8 cellular contexts compared by ENCODE assay signal in genomic region chr11:46889689-46890475, GRCh38. TPM values are rescaled to one million over a fixed set of nuclear protein-coding genes. Genes with fewer than 3 reads are reported as not detected.
DNase-seq lines count a peak whose midpoint lies in the region; ATAC-seq, FAIRE-seq and TF ChIP-seq lines count a peak whose summit lies in the region.

No MANE protein-coding gene starts in this region.

- no peaks in the 10 kb centered on the region for H3K9me3 ChIP-seq in CD4-positive, alpha-beta memory T cell (ENCODE audit: control insufficient read depth in 1 of 2, low read length in 2 of 2)
- H3K9me3 ChIP-seq in H9 (ENCODE audit: control insufficient read depth, low read depth, low read length) (no peaks in the 10 kb centered on the region), breast epithelium (no peaks in the 10 kb centered on the region), kidney (ENCODE audit: control insufficient read depth in 1 of 2, low read length in 2 of 2) (no peaks in the 10 kb centered on the region)

- no peak overlapping the region for H4K8ac ChIP-seq in H9 (replicated peaks; ENCODE audit: insufficient read length, low read depth, low read length)

- no peak overlapping the region for H2BK15ac ChIP-seq in H9 (ENCODE audit: low read depth, low read length)

- no peak overlapping the region for H3T11ph ChIP-seq in H9 (ENCODE audit: low read length)

- no peaks in the 10 kb centered on the region for H3K23me2 ChIP-seq in H9 (ENCODE audit: insufficient read length, low read depth, low read length, poor library complexity, severe bottlenecking)

- no peak overlapping the region for H2BK20ac ChIP-seq in H9 (ENCODE audit: low read depth, low read length, poor library complexity, severe bottlenecking)

- no peak overlapping the region for H2AK5ac ChIP-seq in H9 (ENCODE audit: insufficient read length, low read length)

- ATAC-seq in HG03469 (IDR thresholded peaks at IDR 0.05; ENCODE audit: unreplicated experiment): no peak

- peaks cover 3% of the 10 kb centered on the region for H4K20me1 ChIP-seq in H9 (ENCODE audit: control insufficient read depth, insufficient read depth, insufficient read length)

- TF ChIP-seq POLR2A in breast epithelium (IDR thresholded peaks at IDR 0.05): no peak

- H3K9ac ChIP-seq in H9 (ENCODE audit: extremely low read depth, insufficient read length, low read length) (no peak overlapping the region), kidney (ENCODE audit: low read length in 2 of 2) (no peak overlapping the region)

- H3K23ac ChIP-seq in H9 (ENCODE audit: insufficient read length, low read depth, low read length): no peak overlapping the region

- H3K4me2 ChIP-seq in H9 (ENCODE audit: insufficient read depth, insufficient read length, low read length): no peak overlapping the region

- no peak overlapping the region for H4K5ac ChIP-seq in H9 (ENCODE audit: insufficient read length, low read depth, low read length)

- intact Hi-C loops in CD4-positive, alpha-beta memory T cell (cut with micrococcal nuclease): loop anchor here (1.0 kb wide), 3 partner anchors 263 to 564 kb away; no protein-coding TSS in a partner anchor
- intact Hi-C loops in breast epithelium (cut with DNase I; ENCODE audit: low total_unique reads): loop anchor here (5.0 kb wide), 1 partner anchor 262 kb away; no protein-coding TSS in a partner anchor
- intact Hi-C loops in kidney (cut with DNase I): loop anchor here (5.0 kb wide), 1 partner anchor 267 kb away; no protein-coding TSS in a partner anchor

- H2BK120ac ChIP-seq in H9 (ENCODE audit: low read depth, low read length, poor library complexity, severe bottlenecking): no peak overlapping the region

- no peak overlapping the region for H3K4ac ChIP-seq in H9 (ENCODE audit: low read depth, low read length)

- peaks cover 3 to 7% of the 10 kb centered on the region in 2 donors for H3K27me3 Mint-ChIP-seq in CD4-positive, alpha-beta memory T cell
- H3K27me3 Mint-ChIP-seq in H9 (ENCODE audit: low read depth): no peaks in the 10 kb centered on the region

- H3K27me3 ChIP-seq in CD4-positive, alpha-beta memory T cell (ENCODE audit: insufficient read depth, low read length): no peaks in the 10 kb centered on the region
- H3K27me3 ChIP-seq in H9 (ENCODE audit: insufficient read depth, low read length) (no peaks in the 10 kb centered on the region), breast epithelium (no peaks in the 10 kb centered on the region)

- H3K4me1 ChIP-seq in CD4-positive, alpha-beta memory T cell (ENCODE audit: insufficient read depth, low read length): no peaks in the 10 kb centered on the region
- H3K4me1 ChIP-seq in H9 (ENCODE audit: insufficient read depth, low read length) (no peaks in the 10 kb centered on the region), breast epithelium (no peaks in the 10 kb centered on the region), kidney (ENCODE audit: control insufficient read depth in 1 of 2, insufficient read depth in 1 of 2, low read depth in 1 of 2, low read length in 2 of 2) (no peaks in the 10 kb centered on the region)

- DNase-seq in CD4-positive, alpha-beta memory T cell: peak; percentile 62 to 71 (median 70)
- DNase-seq in H9 (peak; percentile 72), NCI-H2171 (lab: John Stamatoyannopoulos, UW) (peak; percentile 47), breast epithelium (ENCODE audit: low spot score in 2 of 2) (peak; percentile 60 to 66), kidney (no peak)
- DNase-seq in stimulated activated CD4-positive, alpha-beta T cell treated with anti-CD3 and anti-CD28 coated beads, Interleukin-1b, Interleukin-23, amount 100 ng/mL, for 48 hours: peak; percentile 66

- H3K56ac ChIP-seq in H9 (ENCODE audit: insufficient read length, low read depth, low read length): no peak overlapping the region

- H2BK12ac ChIP-seq in H9 (ENCODE audit: insufficient read length, low read depth, low read length): no peak overlapping the region

- no peak overlapping the region for H2AFZ ChIP-seq in H9 (ENCODE audit: low read length)

- POLR2A ChIA-PET in CD4-positive, alpha-beta memory T cell (lab: Charles Lee; ENCODE audit: partially characterized antibody): no interaction called here

- CTCF ChIA-PET in CD4-positive, alpha-beta memory T cell (lab: Charles Lee; ENCODE audit: partially characterized antibody): interaction anchor here (0.8 to 3.9 kb wide), 6 partner anchors 10 to 961 kb away, joined by 3 to 44 read pairs (median 4); no protein-coding TSS in a partner anchor

- WGBS in H9 (ENCODE audit: extremely low coverage, insufficient read length, low lambda C conversion rate): no CpG with 5 or more reads among the region's 23 CpGs

- H3K14ac ChIP-seq in H9 (ENCODE audit: insufficient read depth, low read length): no peak overlapping the region

- H3K79me2 ChIP-seq in H9 (ENCODE audit: insufficient read depth, low read length): no peaks in the 10 kb centered on the region

- H3K4me1 Mint-ChIP-seq in CD4-positive, alpha-beta memory T cell: peaks cover 0 to 2% (median 0%) of the 10 kb centered on the region in 4 donors
- peaks cover 0 to 3% of the 10 kb centered on the region in 2 experiments; a peak in 1 of 4 replicates for H3K4me1 Mint-ChIP-seq in H9

- H3K36me3 Mint-ChIP-seq in CD4-positive, alpha-beta memory T cell: no peaks in the 10 kb centered on the region
- peaks cover 37 to 42% (median 41%) of the 10 kb centered on the region in 3 experiments for H3K36me3 Mint-ChIP-seq in H9 (ENCODE audit: insufficient read depth in 1 of 3, low read depth in 3 of 3)

- FAIRE-seq in kidney (lab: Jason Lieb, UNC): no peak

- no peak overlapping the region for H2BK5ac ChIP-seq in H9 (ENCODE audit: insufficient read length, low read length)

- peak overlapping the region in 1 of 7 donors; percentile 46 for H3K27ac Mint-ChIP-seq in CD4-positive, alpha-beta memory T cell
- H3K27ac Mint-ChIP-seq in H9: peak overlapping the region in 1 of 3 experiments; percentile 39; a peak in 1 of 7 replicates

- no peak overlapping the region for H3K4me3 ChIP-seq in CD4-positive, alpha-beta memory T cell (ENCODE audit: low read length in 2 of 2)
- no peak overlapping the region for H3K4me3 ChIP-seq in breast epithelium
- no peak overlapping the region for H3K4me3 ChIP-seq in kidney (ENCODE audit: low read length in 2 of 2)

- TF ChIP-seq CTCF in H9 (conservative IDR thresholded peaks at IDR 0.05) (peak; percentile 88), VCaP (conservative IDR thresholded peaks at IDR 0.05) (peak; percentile 92), breast epithelium (IDR thresholded peaks at IDR 0.05) (peak; percentile 92 to 95 (median 92)), kidney (IDR thresholded peaks at IDR 0.05; ENCODE audit: borderline replicate concordance, extremely low read depth, insufficient read depth) (peak; percentile 89)

- no peaks in the 10 kb centered on the region for H3K9me3 Mint-ChIP-seq in CD4-positive, alpha-beta memory T cell
- peaks cover 0 to 4% of the 10 kb centered on the region in 2 experiments; a peak in 1 of 5 replicates for H3K9me3 Mint-ChIP-seq in H9

- no peak overlapping the region for H3K4me3 Mint-ChIP-seq in CD4-positive, alpha-beta memory T cell
- H3K4me3 Mint-ChIP-seq in H9: no peak overlapping the region

- H4K91ac ChIP-seq in H9 (ENCODE audit: insufficient read length, low read depth, low read length): no peak overlapping the region

- H3K27ac ChIP-seq in CD4-positive, alpha-beta memory T cell (ENCODE audit: low read depth, low read length): no peak overlapping the region
- no peak overlapping the region for H3K27ac ChIP-seq in H9 (ENCODE audit: insufficient read length, low read depth, low read length)
- no peak overlapping the region for H3K27ac ChIP-seq in VCaP
- H3K27ac ChIP-seq in breast epithelium: no peak overlapping the region
- H3K27ac ChIP-seq in kidney (ENCODE audit: low read depth in 2 of 2, low read length in 2 of 2): no peak overlapping the region

- H3K36me3 ChIP-seq in CD4-positive, alpha-beta memory T cell (ENCODE audit: insufficient read depth, low read length): no peaks in the 10 kb centered on the region
- H3K36me3 ChIP-seq in breast epithelium: no peaks in the 10 kb centered on the region
- no peaks in the 10 kb centered on the region for H3K36me3 ChIP-seq in kidney (ENCODE audit: control insufficient read depth in 1 of 2, insufficient read depth in 2 of 2, low read length in 2 of 2)

- H3K18ac ChIP-seq in H9 (ENCODE audit: insufficient read length, low read depth, low read length): no peak overlapping the region

- no peaks in the 10 kb centered on the region for H3K79me1 ChIP-seq in H9 (ENCODE audit: insufficient read depth, low read depth, low read length, poor library complexity, severe bottlenecking)

RNA-seq across cellular contexts. Expression of gene LRP4, which starts 28.5 kb away (rescaled TPM):
- total RNA-seq in CD4-positive, alpha-beta memory T cell: not detected
- not detected for polyA plus RNA-seq in CD4-positive, alpha-beta memory T cell
- total RNA-seq in H9 (2021): 11.3 and 11.6 TPM in 2 replicates
- total RNA-seq in breast epithelium: 1 to 10 TPM; 5.2 to 7.5 (median 6.4) TPM
- total RNA-seq in kidney: 3.7 TPM
- 1.8 TPM for polyA plus RNA-seq in kidney (ENCODE audit: insufficient read depth, low read depth, low replicate concordance)

RNA-seq across cellular contexts. Expression of gene CKAP5, which starts 43.8 kb away (rescaled TPM):
- 10 to 100 TPM; 47.8 to 51.4 TPM for total RNA-seq in CD4-positive, alpha-beta memory T cell
- polyA plus RNA-seq in CD4-positive, alpha-beta memory T cell: 10 to 100 TPM in 1 of 2 donors, 1 to 10 TPM in 1; 3.6 to 23.8 TPM
- total RNA-seq in H9 (2021): 172 and 190 TPM in 2 replicates
- total RNA-seq in breast epithelium: 10 to 100 TPM; 32.1 to 45.2 (median 41.4) TPM
- total RNA-seq in kidney: 51.9 TPM
- polyA plus RNA-seq in kidney (ENCODE audit: insufficient read depth, low read depth, low replicate concordance): 10.8 TPM

RNA-seq across cellular contexts. Expression of gene CSTPP1, which starts 46.7 kb away (rescaled TPM):
- 10 to 100 TPM; 12.4 to 12.8 TPM for total RNA-seq in CD4-positive, alpha-beta memory T cell
- 10 to 100 TPM; 22.9 to 24.3 TPM for polyA plus RNA-seq in CD4-positive, alpha-beta memory T cell
- total RNA-seq in H9 (2021): 19.6 and 21.2 TPM in 2 replicates
- total RNA-seq in breast epithelium: 10 to 100 TPM; 13.4 to 43.6 (median 30.5) TPM
- 37.4 TPM for total RNA-seq in kidney
- polyA plus RNA-seq in kidney (ENCODE audit: insufficient read depth, low read depth, low replicate concordance): 50.3 TPM
